In the genomic region with DNA sequence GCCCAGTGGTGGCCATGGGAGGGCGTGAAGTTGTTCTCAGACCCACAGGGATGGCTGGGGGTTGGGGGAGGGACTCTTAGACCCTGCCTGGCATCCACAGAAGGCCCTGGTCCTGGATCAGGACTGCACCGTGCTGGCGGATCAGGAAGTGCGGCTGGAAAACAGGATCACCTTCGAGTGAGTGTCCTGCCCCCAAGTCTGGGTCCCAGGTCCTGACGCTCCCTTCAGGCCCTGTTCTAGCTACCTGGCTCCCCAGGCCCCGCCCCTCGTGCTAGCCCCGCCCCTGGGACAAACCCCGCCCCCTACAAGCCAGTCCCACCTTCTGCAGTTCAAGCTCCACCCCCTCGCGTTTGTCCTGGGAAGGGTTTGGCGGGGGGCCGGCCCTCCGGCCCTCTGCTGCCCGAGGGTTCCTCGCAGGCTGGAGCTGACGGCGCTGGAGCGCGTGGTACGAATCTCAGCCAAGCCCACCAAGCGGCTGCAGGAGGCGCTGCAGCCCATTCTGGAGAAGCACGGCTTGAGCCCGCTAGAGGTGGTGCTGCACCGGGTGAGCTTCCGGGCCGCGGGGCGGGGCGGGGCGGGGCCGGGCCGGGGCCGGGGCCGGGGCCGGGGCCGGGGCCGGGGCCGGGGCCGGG, we compare ENCODE assay signal across 1 cellular context.
TF ChIP-seq lines count a peak whose summit lies in the region.

No MANE protein-coding gene starts in this region.

TF ChIP-seq in GM23338, 12 proteins besides CTCF, POLR2A, EP300 and RAD21:
- no peak for TF ChIP-seq ZNF114 (CRISPR knock-in tag; IDR thresholded peaks at IDR 0.05)
- TF ChIP-seq CREB1 (CRISPR knock-in tag; IDR thresholded peaks at IDR 0.05; ENCODE audit: low read depth): no peak
- TF ChIP-seq NANOG (IDR thresholded peaks at IDR 0.05; ENCODE audit: borderline replicate concordance): no peak
- TF ChIP-seq EZH2 (IDR thresholded peaks at IDR 0.05; ENCODE audit: low read depth, unreplicated experiment): no peak
- no peak for TF ChIP-seq ZNF331 (CRISPR knock-in tag; IDR thresholded peaks at IDR 0.05; ENCODE audit: low read depth)
- TF ChIP-seq EZH2phosphoT487 (IDR thresholded peaks at IDR 0.05; ENCODE audit: unreplicated experiment): no peak
- TF ChIP-seq, protein P1, sequence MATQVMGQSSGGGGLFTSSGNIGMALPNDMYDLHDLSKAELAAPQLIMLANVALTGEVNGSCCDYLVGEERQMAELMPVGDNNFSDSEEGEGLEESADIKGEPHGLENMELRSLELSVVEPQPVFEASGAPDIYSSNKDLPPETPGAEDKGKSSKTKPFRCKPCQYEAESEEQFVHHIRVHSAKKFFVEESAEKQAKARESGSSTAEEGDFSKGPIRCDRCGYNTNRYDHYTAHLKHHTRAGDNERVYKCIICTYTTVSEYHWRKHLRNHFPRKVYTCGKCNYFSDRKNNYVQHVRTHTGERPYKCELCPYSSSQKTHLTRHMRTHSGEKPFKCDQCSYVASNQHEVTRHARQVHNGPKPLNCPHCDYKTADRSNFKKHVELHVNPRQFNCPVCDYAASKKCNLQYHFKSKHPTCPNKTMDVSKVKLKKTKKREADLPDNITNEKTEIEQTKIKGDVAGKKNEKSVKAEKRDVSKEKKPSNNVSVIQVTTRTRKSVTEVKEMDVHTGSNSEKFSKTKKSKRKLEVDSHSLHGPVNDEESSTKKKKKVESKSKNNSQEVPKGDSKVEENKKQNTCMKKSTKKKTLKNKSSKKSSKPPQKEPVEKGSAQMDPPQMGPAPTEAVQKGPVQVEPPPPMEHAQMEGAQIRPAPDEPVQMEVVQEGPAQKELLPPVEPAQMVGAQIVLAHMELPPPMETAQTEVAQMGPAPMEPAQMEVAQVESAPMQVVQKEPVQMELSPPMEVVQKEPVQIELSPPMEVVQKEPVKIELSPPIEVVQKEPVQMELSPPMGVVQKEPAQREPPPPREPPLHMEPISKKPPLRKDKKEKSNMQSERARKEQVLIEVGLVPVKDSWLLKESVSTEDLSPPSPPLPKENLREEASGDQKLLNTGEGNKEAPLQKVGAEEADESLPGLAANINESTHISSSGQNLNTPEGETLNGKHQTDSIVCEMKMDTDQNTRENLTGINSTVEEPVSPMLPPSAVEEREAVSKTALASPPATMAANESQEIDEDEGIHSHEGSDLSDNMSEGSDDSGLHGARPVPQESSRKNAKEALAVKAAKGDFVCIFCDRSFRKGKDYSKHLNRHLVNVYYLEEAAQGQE (IDR thresholded peaks at IDR 0.05; ENCODE audit: unreplicated experiment): no peak
- TF ChIP-seq, protein P2, sequence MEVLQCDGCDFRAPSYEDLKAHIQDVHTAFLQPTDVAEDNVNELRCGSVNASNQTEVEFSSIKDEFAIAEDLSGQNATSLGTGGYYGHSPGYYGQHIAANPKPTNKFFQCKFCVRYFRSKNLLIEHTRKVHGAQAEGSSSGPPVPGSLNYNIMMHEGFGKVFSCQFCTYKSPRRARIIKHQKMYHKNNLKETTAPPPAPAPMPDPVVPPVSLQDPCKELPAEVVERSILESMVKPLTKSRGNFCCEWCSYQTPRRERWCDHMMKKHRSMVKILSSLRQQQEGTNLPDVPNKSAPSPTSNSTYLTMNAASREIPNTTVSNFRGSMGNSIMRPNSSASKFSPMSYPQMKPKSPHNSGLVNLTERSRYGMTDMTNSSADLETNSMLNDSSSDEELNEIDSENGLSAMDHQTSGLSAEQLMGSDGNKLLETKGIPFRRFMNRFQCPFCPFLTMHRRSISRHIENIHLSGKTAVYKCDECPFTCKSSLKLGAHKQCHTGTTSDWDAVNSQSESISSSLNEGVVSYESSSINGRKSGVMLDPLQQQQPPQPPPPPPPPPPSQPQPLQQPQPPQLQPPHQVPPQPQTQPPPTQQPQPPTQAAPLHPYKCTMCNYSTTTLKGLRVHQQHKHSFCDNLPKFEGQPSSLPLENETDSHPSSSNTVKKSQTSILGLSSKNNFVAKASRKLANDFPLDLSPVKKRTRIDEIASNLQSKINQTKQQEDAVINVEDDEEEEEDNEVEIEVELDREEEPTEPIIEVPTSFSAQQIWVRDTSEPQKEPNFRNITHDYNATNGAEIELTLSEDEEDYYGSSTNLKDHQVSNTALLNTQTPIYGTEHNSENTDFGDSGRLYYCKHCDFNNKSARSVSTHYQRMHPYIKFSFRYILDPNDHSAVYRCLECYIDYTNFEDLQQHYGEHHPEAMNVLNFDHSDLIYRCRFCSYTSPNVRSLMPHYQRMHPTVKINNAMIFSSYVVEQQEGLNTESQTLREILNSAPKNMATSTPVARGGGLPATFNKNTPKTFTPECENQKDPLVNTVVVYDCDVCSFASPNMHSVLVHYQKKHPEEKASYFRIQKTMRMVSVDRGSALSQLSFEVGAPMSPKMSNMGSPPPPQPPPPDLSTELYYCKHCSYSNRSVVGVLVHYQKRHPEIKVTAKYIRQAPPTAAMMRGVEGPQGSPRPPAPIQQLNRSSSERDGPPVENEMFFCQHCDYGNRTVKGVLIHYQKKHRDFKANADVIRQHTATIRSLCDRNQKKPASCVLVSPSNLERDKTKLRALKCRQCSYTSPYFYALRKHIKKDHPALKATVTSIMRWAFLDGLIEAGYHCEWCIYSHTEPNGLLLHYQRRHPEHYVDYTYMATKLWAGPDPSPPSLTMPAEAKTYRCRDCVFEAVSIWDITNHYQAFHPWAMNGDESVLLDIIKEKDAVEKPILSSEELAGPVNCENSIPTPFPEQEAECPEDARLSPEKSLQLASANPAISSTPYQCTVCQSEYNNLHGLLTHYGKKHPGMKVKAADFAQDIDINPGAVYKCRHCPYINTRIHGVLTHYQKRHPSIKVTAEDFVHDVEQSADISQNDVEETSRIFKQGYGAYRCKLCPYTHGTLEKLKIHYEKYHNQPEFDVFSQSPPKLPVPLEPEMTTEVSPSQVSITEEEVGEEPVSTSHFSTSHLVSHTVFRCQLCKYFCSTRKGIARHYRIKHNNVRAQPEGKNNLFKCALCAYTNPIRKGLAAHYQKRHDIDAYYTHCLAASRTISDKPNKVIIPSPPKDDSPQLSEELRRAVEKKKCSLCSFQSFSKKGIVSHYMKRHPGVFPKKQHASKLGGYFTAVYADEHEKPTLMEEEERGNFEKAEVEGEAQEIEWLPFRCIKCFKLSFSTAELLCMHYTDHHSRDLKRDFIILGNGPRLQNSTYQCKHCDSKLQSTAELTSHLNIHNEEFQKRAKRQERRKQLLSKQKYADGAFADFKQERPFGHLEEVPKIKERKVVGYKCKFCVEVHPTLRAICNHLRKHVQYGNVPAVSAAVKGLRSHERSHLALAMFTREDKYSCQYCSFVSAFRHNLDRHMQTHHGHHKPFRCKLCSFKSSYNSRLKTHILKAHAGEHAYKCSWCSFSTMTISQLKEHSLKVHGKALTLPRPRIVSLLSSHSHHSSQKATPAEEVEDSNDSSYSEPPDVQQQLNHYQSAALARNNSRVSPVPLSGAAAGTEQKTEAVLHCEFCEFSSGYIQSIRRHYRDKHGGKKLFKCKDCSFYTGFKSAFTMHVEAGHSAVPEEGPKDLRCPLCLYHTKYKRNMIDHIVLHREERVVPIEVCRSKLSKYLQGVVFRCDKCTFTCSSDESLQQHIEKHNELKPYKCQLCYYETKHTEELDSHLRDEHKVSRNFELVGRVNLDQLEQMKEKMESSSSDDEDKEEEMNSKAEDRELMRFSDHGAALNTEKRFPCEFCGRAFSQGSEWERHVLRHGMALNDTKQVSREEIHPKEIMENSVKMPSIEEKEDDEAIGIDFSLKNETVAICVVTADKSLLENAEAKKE (CRISPR knock-in tag; IDR thresholded peaks at IDR 0.05): no peak
- TF ChIP-seq JUNB (IDR thresholded peaks at IDR 0.05; ENCODE audit: unreplicated experiment): no peak
- TF ChIP-seq, protein P3, sequence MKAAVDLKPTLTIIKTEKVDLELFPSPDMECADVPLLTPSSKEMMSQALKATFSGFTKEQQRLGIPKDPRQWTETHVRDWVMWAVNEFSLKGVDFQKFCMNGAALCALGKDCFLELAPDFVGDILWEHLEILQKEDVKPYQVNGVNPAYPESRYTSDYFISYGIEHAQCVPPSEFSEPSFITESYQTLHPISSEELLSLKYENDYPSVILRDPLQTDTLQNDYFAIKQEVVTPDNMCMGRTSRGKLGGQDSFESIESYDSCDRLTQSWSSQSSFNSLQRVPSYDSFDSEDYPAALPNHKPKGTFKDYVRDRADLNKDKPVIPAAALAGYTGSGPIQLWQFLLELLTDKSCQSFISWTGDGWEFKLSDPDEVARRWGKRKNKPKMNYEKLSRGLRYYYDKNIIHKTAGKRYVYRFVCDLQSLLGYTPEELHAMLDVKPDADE (IDR thresholded peaks at IDR 0.05): no peak
- TF ChIP-seq POLR2AphosphoS5 (IDR thresholded peaks at IDR 0.05; ENCODE audit: low read depth): no peak; the same call in 1 of the 2 replicates
